22 cellular contexts compared by ENCODE assay signal in the genomic region with DNA sequence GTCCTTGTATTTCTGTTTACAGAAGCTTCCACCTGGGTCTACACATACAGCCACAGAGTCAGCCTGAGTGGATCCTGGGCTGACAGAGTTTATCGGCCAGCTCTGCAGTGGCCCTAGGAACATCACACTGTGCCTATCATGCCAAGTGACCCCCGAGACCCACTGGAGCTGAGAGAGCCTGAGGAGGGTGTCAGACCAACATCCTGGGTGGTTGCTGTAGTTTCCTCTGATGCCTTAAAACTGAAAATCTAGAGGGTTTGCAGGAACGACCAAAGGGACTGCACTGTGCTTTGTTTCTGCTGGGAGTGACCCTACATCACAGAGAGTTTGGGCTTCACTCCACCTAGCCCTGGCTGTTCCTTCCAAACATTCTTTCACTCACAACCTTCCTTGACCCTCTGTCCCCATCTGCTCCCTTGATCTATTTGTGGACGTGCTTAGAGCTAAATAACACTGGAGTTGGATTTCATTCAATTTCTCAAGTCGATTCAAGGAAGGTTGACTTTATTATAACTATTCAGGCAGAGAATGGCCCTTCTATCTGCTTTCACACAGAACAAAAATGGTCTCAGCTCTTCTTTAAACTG. TPM values are rescaled to one million over a fixed set of nuclear protein-coding genes. Genes with fewer than 3 reads are reported as not detected.
DNase-seq lines count a peak whose midpoint lies in the region; ATAC-seq and TF ChIP-seq lines count a peak whose summit lies in the region.
"Had no signal": no experiment of that assay in that cellular context is flagged by ENCODE, and none has a peak within 500 bp of the region (broad histone marks: within the 10 kb centered on the region; RNA-seq: fewer than 3 reads in every experiment).

No MANE protein-coding gene starts in this region.

- intact Hi-C loops in stomach (cut with DNase I; ENCODE audit: low total_unique reads), result no loop called here

- H3K9me3 Mint-ChIP-seq in memory B cell, result peaks cover 3% of the 10 kb centered on the region
- H3K9me3 Mint-ChIP-seq: activated naive CD8-positive, alpha-beta T cell treated with anti-CD3 and anti-CD28 coated beads, Interleukin-2, amount 10 ng/mL, durations not matched to agents 7 days and 5 days; activated T-helper 1 cell treated with anti-CD3 and anti-CD28 coated beads, Interleukin-12 subunit alpha, Interleukin-12 subunit beta, Interleukin-2, Interleukin-4 antibody, amounts not matched to agents 30 ng/mL and 10 ng/mL and 1 ng/mL, durations not matched to agents 14 hours and 24 hours and 36 hours; brain; H9 had no signal

- H3K36me3 Mint-ChIP-seq in memory B cell, result peaks cover 3% of the 10 kb centered on the region
- H3K36me3 Mint-ChIP-seq: activated naive CD8-positive, alpha-beta T cell treated with anti-CD3 and anti-CD28 coated beads, Interleukin-2, amount 10 ng/mL, durations not matched to agents 7 days and 5 days; brain had no signal

- peak overlapping the region; percentile 93 for H3K27ac Mint-ChIP-seq in memory B cell
- H3K27ac Mint-ChIP-seq: activated T-helper 1 cell treated with anti-CD3 and anti-CD28 coated beads, Interleukin-12 subunit alpha, Interleukin-12 subunit beta, Interleukin-2, Interleukin-4 antibody, amounts not matched to agents 30 ng/mL and 10 ng/mL and 1 ng/mL, durations not matched to agents 14 hours and 24 hours and 36 hours; H9 had no signal

- no peak overlapping the region for H3K4me2 ChIP-seq in GM23248 (ENCODE audit: unreplicated experiment)

- DNase-seq in DMS 273 (lab: John Stamatoyannopoulos, UW; ENCODE audit: unreplicated experiment) (peak; percentile 29), DMS 273 treated with DMSO at 0.1 percent for 48 hours (lab: John Stamatoyannopoulos, UW) (no peak), choroid plexus epithelial cell (ENCODE audit: low read depth) (peak; percentile 42), memory B cell (ENCODE audit: low spot score in 2 of 2) (no peak), stomach (peak; percentile 31), T-helper 1 cell (no peak), activated gamma-delta T cell (lab: John Stamatoyannopoulos, UW) (no peak), GM23248 (no peak)
- DNase-seq: activated CD4-positive, CD25-positive, alpha-beta regulatory T cell treated with anti-CD3 and anti-CD28 coated beads, Interleukin-2, amount 50 U/mL, for 72 hours; activated naive CD8-positive, alpha-beta T cell treated with anti-CD3 and anti-CD28 coated beads, Interleukin-2, amount 10 ng/mL, durations not matched to agents 7 days and 5 days; BE2C; Calu3; H9; NCI-H1436; NCI-H2227 treated with DMSO at 0.1 percent for 48 hours; NCI-H774; T-helper 9 cell had no signal

- in situ Hi-C loops in GM23248 (cut with MboI), result no loop called here

- H3K4me1 ChIP-seq in stomach (peaks cover 0 to 38% (median 12%) of the 10 kb centered on the region in 4 donors), GM23248 (ENCODE audit: insufficient read depth) (peaks cover 3% of the 10 kb centered on the region; the same call in 1 of the 2 replicates)
- H3K4me1 ChIP-seq: BE2C had no signal

- no peaks in the 10 kb centered on the region for H3K27me3 ChIP-seq in stomach
- no peaks in the 10 kb centered on the region for H3K27me3 ChIP-seq in GM23248 (replicated peaks; ENCODE audit: insufficient read depth)

- TF ChIP-seq POLR2A in stomach (IDR thresholded peaks at IDR 0.05), result no peak

- H3K4me3 ChIP-seq in choroid plexus epithelial cell (ENCODE audit: low read depth, low read length) (no peak overlapping the region), stomach (no peak overlapping the region), GM23248 (no peak overlapping the region)

- H3K9me2 ChIP-seq in GM23248 (ENCODE audit: insufficient read depth), result no peaks in the 10 kb centered on the region

- H3K27ac ChIP-seq in stomach (peak overlapping the region in 3 of 5 donors; percentile 16 to 41 (median 33)), GM23248 (no peak overlapping the region)
- H3K27ac ChIP-seq: 22Rv1 had no signal

- H2AFZ ChIP-seq in GM23248, result no peak overlapping the region

- H3K9me3 ChIP-seq in stomach, result no peaks in the 10 kb centered on the region
- no peaks in the 10 kb centered on the region for H3K9me3 ChIP-seq in GM23248 (ENCODE audit: low read depth)
- H3K9me3 ChIP-seq: BE2C had no signal

- H3K36me3 ChIP-seq in stomach, result no peaks in the 10 kb centered on the region
- no peaks in the 10 kb centered on the region for H3K36me3 ChIP-seq in GM23248 (ENCODE audit: low read depth)
- H3K36me3 ChIP-seq: BE2C had no signal

- WGBS in stomach, 5 donors, result 17 to 48% (median 38%) methylated on average over 3 to 5 of the region's 5 CpGs
- WGBS in GM23248 (ENCODE audit: low coverage in 1 of 2, low lambda C conversion rate in 2 of 2, missing lambda C conversion rate in 2 of 2), 2 experiments, result 23 to 29% methylated on average over 5 of the region's 5 CpGs

- H3K9ac ChIP-seq in GM23248, result no peak overlapping the region

- peaks cover 6% of the 10 kb centered on the region for H3K4me1 Mint-ChIP-seq in memory B cell

- no peak for TF ChIP-seq EP300 in stomach (IDR thresholded peaks at IDR 0.05)

- ATAC-seq in memory B cell (ENCODE audit: low read depth), result no peak
- ATAC-seq: Panc1, SK-N-SH treated with all-trans-retinoic acid at 6 μM for 48 hours had no signal

- H3K79me2 ChIP-seq in GM23248 (ENCODE audit: insufficient read depth), result no peaks in the 10 kb centered on the region

- peaks cover 9% of the 10 kb centered on the region for H3K27me3 Mint-ChIP-seq in memory B cell

- TF ChIP-seq CTCF in choroid plexus epithelial cell (conservative IDR thresholded peaks at IDR 0.05; ENCODE audit: low read depth, low read length) (no peak), stomach (IDR thresholded peaks at IDR 0.05) (no peak)

- H3F3A ChIP-seq in GM23248 (ENCODE audit: insufficient read depth), result peaks cover 8% of the 10 kb centered on the region; the same call in 1 of the 2 replicates

- no peaks in the 10 kb centered on the region for H4K20me1 ChIP-seq in GM23248 (ENCODE audit: insufficient read depth)

- no peak overlapping the region for H3K4me3 Mint-ChIP-seq in memory B cell
- H3K4me3 Mint-ChIP-seq: activated naive CD8-positive, alpha-beta T cell treated with anti-CD3 and anti-CD28 coated beads, Interleukin-2, amount 10 ng/mL, durations not matched to agents 7 days and 5 days; activated T-helper 1 cell treated with anti-CD3 and anti-CD28 coated beads, Interleukin-12 subunit alpha, Interleukin-12 subunit beta, Interleukin-2, Interleukin-4 antibody, amounts not matched to agents 30 ng/mL and 10 ng/mL and 1 ng/mL, durations not matched to agents 14 hours and 24 hours and 36 hours; brain; H9 had no signal

RNA-seq across cellular contexts. Expression of a gene that starts 18.1 kb away (rescaled TPM):
- 1 to 10 TPM in 1 of 5 donors, under 1 TPM in 1, not detected in 3; 0.87 to 1.3 TPM for total RNA-seq in stomach
- polyA plus RNA-seq in stomach (under 1 TPM; 0.12 to 0.43 (median 0.15) TPM), GM23248 (2016; fragmentation: Nextera tagmentation; extraction: Ambion mirVana) (0.20 and 0.24 TPM in 2 replicates)
- total RNA-seq in GM23248 (2014; rRNA removed; shearing (Covaris generic)), result 0.43 and 0.51 TPM in 2 replicates

RNA-seq across cellular contexts. Expression of a gene that starts 32.6 kb away (rescaled TPM):
- total RNA-seq in stomach, result 100 to 1,000 TPM in 1 of 5 donors, 10 to 100 TPM in 4; 29.7 to 196 (median 39.7) TPM
- polyA plus RNA-seq in stomach (10 to 100 TPM; 32.2 to 51.4 (median 37.3) TPM), GM23248 (2016; fragmentation: Nextera tagmentation; extraction: Ambion mirVana) (16.8 and 17.0 TPM in 2 replicates)
- total RNA-seq in GM23248 (2014; rRNA removed; shearing (Covaris generic)), result 63.1 and 64.9 TPM in 2 replicates

Comparison
In these comparisons a context has a peak if more than half of its experiments do, and no peak if none do; other contexts are left out.
1. DNase-seq: peak in DMS 273 (single experiment), choroid plexus epithelial cell (single experiment) and stomach (single experiment); none in DMS 273 treated with DMSO at 0.1 percent for 48 hours (single experiment), memory B cell (0 of 2), T-helper 1 cell (0 of 5), activated gamma-delta T cell (single experiment) and GM23248 (single experiment).